In the genomic region with DNA sequence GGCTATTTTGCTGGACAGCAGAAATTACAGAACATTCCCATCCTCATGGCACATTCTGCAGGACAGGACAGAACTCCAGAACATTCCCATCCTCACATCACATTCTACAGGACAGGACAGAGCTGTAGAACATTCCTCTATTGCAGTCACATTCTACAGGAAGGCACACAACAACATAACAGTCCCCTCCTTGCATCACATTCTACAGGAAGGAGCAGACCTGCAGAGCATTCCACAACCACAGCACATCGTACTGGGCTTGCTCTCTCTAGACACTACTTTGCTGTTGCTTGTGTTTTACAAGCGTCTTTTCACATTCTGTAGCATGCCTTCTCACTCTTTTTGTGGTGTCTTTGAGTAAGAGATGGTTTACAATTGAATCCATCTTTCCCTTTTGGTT, we compare ENCODE assay signal across 3 cellular contexts.
TF ChIP-seq lines count a peak whose summit lies in the region.

No MANE protein-coding gene starts in this region.

TF ChIP-seq in GM12891, 5 proteins besides CTCF, POLR2A, EP300 and RAD21:
- TF ChIP-seq POU2F2 (IDR thresholded peaks at IDR 0.05; ENCODE audit: low read depth, low read length) (no peak), POLR2AphosphoS5 (IDR thresholded peaks at IDR 0.05; ENCODE audit: low read depth, low read length) (no peak), TAF1 (IDR thresholded peaks at IDR 0.05; ENCODE audit: low read depth, low read length) (no peak), PAX5 (IDR thresholded peaks at IDR 0.05; ENCODE audit: insufficient read depth, low read length, severe bottlenecking) (no peak), SPI1 (IDR thresholded peaks at IDR 0.05; ENCODE audit: low read depth, low read length) (no peak)

TF ChIP-seq in HEK293, 187 proteins besides CTCF, POLR2A, EP300 and RAD21:
- TF ChIP-seq, protein P1, sequence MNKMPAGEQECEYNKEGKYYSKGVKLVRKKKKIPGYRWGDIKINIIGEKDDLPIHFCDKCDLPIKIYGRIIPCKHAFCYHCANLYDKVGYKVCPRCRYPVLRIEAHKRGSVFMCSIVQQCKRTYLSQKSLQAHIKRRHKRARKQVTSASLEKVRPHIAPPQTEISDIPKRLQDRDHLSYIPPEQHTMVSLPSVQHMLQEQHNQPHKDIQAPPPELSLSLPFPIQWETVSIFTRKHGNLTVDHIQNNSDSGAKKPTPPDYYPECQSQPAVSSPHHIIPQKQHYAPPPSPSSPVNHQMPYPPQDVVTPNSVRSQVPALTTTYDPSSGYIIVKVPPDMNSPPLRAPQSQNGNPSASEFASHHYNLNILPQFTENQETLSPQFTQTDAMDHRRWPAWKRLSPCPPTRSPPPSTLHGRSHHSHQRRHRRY (tag by site-specific recombination; IDR thresholded peaks at IDR 0.05), result no peak
- TF ChIP-seq ZNF600 (tag by site-specific recombination; IDR thresholded peaks at IDR 0.05), result peak; percentile 86
- TF ChIP-seq, protein P2, sequence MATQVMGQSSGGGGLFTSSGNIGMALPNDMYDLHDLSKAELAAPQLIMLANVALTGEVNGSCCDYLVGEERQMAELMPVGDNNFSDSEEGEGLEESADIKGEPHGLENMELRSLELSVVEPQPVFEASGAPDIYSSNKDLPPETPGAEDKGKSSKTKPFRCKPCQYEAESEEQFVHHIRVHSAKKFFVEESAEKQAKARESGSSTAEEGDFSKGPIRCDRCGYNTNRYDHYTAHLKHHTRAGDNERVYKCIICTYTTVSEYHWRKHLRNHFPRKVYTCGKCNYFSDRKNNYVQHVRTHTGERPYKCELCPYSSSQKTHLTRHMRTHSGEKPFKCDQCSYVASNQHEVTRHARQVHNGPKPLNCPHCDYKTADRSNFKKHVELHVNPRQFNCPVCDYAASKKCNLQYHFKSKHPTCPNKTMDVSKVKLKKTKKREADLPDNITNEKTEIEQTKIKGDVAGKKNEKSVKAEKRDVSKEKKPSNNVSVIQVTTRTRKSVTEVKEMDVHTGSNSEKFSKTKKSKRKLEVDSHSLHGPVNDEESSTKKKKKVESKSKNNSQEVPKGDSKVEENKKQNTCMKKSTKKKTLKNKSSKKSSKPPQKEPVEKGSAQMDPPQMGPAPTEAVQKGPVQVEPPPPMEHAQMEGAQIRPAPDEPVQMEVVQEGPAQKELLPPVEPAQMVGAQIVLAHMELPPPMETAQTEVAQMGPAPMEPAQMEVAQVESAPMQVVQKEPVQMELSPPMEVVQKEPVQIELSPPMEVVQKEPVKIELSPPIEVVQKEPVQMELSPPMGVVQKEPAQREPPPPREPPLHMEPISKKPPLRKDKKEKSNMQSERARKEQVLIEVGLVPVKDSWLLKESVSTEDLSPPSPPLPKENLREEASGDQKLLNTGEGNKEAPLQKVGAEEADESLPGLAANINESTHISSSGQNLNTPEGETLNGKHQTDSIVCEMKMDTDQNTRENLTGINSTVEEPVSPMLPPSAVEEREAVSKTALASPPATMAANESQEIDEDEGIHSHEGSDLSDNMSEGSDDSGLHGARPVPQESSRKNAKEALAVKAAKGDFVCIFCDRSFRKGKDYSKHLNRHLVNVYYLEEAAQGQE (tag by site-specific recombination; IDR thresholded peaks at IDR 0.05), result peak; percentile 74

TF ChIP-seq in K562, 482 proteins besides CTCF, POLR2A, EP300 and RAD21:
- TF ChIP-seq SOX6 (IDR thresholded peaks at IDR 0.05) (no peak), RFX1 (IDR thresholded peaks at IDR 0.05) (no peak), DNMT1 (IDR thresholded peaks at IDR 0.05) (no peak), BMI1 (IDR thresholded peaks at IDR 0.05; ENCODE audit: low read length) (no peak), TEAD1 (CRISPR knock-in tag; IDR thresholded peaks at IDR 0.05) (no peak), POLR2G (IDR thresholded peaks at IDR 0.05; ENCODE audit: low read depth, low read length) (no peak), FOXA1 (IDR thresholded peaks at IDR 0.05; ENCODE audit: borderline replicate concordance) (no peak), MYC (IDR thresholded peaks at IDR 0.05; ENCODE audit: low read depth, low read length) (no peak), MYC (CRISPR knock-in tag; IDR thresholded peaks at IDR 0.05; ENCODE audit: borderline replicate concordance, low read depth) (no peak), ZNF274 (IDR thresholded peaks at IDR 0.05; ENCODE audit: borderline replicate concordance, low read depth, low read length) (no peak), SREBF1 (IDR thresholded peaks at IDR 0.05; ENCODE audit: borderline replicate concordance, low read depth, low read length) (no peak)
- TF ChIP-seq, protein P3, sequence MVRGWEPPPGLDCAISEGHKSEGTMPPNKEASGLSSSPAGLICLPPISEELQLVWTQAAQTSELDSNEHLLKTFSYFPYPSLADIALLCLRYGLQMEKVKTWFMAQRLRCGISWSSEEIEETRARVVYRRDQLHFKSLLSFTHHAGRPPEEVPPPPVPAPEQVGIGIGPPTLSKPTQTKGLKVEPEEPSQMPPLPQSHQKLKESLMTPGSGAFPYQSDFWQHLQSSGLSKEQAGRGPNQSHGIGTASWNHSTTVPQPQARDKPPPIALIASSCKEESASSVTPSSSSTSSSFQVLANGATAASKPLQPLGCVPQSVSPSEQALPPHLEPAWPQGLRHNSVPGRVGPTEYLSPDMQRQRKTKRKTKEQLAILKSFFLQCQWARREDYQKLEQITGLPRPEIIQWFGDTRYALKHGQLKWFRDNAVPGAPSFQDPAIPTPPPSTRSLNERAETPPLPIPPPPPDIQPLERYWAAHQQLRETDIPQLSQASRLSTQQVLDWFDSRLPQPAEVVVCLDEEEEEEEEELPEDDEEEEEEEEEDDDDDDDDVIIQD (CRISPR knock-in tag; IDR thresholded peaks at IDR 0.05), result no peak
- TF ChIP-seq, protein P4, sequence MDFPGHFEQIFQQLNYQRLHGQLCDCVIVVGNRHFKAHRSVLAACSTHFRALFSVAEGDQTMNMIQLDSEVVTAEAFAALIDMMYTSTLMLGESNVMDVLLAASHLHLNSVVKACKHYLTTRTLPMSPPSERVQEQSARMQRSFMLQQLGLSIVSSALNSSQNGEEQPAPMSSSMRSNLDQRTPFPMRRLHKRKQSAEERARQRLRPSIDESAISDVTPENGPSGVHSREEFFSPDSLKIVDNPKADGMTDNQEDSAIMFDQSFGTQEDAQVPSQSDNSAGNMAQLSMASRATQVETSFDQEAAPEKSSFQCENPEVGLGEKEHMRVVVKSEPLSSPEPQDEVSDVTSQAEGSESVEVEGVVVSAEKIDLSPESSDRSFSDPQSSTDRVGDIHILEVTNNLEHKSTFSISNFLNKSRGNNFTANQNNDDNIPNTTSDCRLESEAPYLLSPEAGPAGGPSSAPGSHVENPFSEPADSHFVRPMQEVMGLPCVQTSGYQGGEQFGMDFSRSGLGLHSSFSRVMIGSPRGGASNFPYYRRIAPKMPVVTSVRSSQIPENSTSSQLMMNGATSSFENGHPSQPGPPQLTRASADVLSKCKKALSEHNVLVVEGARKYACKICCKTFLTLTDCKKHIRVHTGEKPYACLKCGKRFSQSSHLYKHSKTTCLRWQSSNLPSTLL (IDR thresholded peaks at IDR 0.05), result no peak
